ENCODE assay signal across 8 cellular contexts in genomic region chr2:148136441-148136840, GRCh38.
"Had no signal": no experiment of that assay in that cellular context is flagged by ENCODE, and none has a peak within 500 bp of the region (broad histone marks: within the 10 kb centered on the region; RNA-seq: fewer than 3 reads in every experiment).

No MANE protein-coding gene starts in this region.

- H3K4me2 ChIP-seq: KMS-11 had no signal

- H3K4me3 Mint-ChIP-seq: HFFc6, IgD-negative memory B cell had no signal

- DNase-seq: KBM-7 had no signal

- H2AFZ ChIP-seq: GM23248 had no signal

- H3K27me3 Mint-ChIP-seq: IgD-negative memory B cell had no signal

- H3K9me3 Mint-ChIP-seq: HFFc6, IgD-negative memory B cell had no signal

- H3K9me3 ChIP-seq: HAP-1 had no signal

- H3K27ac ChIP-seq: GM23248, KMS-11 had no signal

- ATAC-seq: HCT116 had no signal

- H3K36me3 ChIP-seq: HAP-1 had no signal

- H3K4me3 ChIP-seq: GM23248, HAP-1 had no signal

- H3K36me3 Mint-ChIP-seq: IgD-negative memory B cell had no signal

- H3K9ac ChIP-seq: GM23248, KMS-11 had no signal

- FAIRE-seq: HTR-8/SVneo had no signal
